ENCODE assay signal across 8 cellular contexts in the genomic region with DNA sequence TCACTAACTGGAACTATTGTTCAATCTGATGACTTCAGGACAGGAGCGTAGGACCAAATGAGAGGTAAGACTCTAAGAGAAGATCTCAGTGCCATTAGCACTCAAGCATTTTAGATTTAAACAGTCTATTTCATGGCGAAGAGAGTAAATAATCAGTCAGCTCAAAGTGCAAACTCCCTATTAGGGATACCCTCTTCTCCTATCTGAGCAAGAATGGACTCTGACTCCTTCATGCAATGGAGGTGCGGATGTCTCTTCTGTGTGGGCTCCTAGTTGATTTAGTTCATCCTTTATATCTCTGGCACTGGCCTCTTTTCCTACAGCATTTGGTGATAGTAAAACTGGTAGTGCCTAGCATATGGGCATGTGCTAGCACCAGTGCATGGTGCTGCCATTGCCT.
"Had no signal": no experiment of that assay in that cellular context is flagged by ENCODE, and none has a peak within 500 bp of the region (broad histone marks: within the 10 kb centered on the region; RNA-seq: fewer than 3 reads in every experiment).

No MANE protein-coding gene starts in this region.

- H3K4me3 ChIP-seq: GM12878 had no signal

- DNase-seq: GDM1, GF-D8 had no signal

- ATAC-seq: GM12878 had no signal

- FAIRE-seq: G401.6, GM12878, GM12891, GM12892, GM18507, GM19239 had no signal
